8 cellular contexts compared by ENCODE assay signal in genomic region chr10:72692057-72692891, GRCh38. TPM values are rescaled to one million over a fixed set of nuclear protein-coding genes. Genes with fewer than 3 reads are reported as not detected.
DNase-seq lines count a peak whose midpoint lies in the region; ATAC-seq and TF ChIP-seq lines count a peak whose summit lies in the region.

MCU (plus strand) TSS chr10:72692143; CDS start chr10:72692152, 9 bp downstream.

- POLR2A ChIA-PET in CD4-positive, alpha-beta T cell (lab: Charles Lee) = interaction anchor here (0.6 to 1.5 kb wide), 19 partner anchors 8 to 1894 kb away, joined by 3 to 13 read pairs (median 3); partner anchors contain the start of genes DNAJB12, DNAJC9, MICU1 and NUDT13
- POLR2A ChIA-PET in Panc1 (lab: Charles Lee) = interaction anchor here (0.6 to 0.9 kb wide), 4 partner anchors 10 to 570 kb away, joined by 3 to 13 read pairs (median 4); no protein-coding TSS in a partner anchor

- in situ Hi-C loops in Panc1 (cut with HindIII; ENCODE audit: low pct_unique_long_range_greater_than_20kb, low sequenced_read_pairs) = no loop called here

- no peaks in the 10 kb centered on the region for H3K27me3 Mint-ChIP-seq in CD4-positive, alpha-beta T cell
- H3K27me3 Mint-ChIP-seq in activated T-helper 2 cell treated with anti-CD3 and anti-CD28 coated beads, Interferon-gamma antibody, Interleukin-2, Interleukin-4, amounts not matched to agents 10 μg/mL and 5 μg/mL and 100 μg/mL, durations not matched to agents 14 hours and 24 hours and 36 hours (ENCODE audit: low read depth) = peaks cover 5% of the 10 kb centered on the region
- H3K27me3 Mint-ChIP-seq in nephron (ENCODE audit: low read depth) = no peaks in the 10 kb centered on the region

- H3K4me3 ChIP-seq in Panc1 (ENCODE audit: low read depth in 2 of 2, low read length in 2 of 2) (peak within 1 kb of the TSS; percentile 75 to 77), fibroblast of the aortic adventitia (ENCODE audit: low read depth, low read length) (peak within 1 kb of the TSS; percentile 90)

- peaks cover 18% of the 10 kb centered on the region for H3K4me1 ChIP-seq in Panc1 (ENCODE audit: control insufficient read depth, insufficient read depth, low read length)

- peak within 1 kb of the TSS; percentile 91 for H3K4me3 Mint-ChIP-seq in CD4-positive, alpha-beta T cell
- peak within 1 kb of the TSS; percentile 84 for H3K4me3 Mint-ChIP-seq in activated T-helper 2 cell treated with anti-CD3 and anti-CD28 coated beads, Interferon-gamma antibody, Interleukin-2, Interleukin-4, amounts not matched to agents 10 μg/mL and 5 μg/mL and 100 μg/mL, durations not matched to agents 14 hours and 24 hours and 36 hours (ENCODE audit: low read depth)
- H3K4me3 Mint-ChIP-seq in nephron = peak within 1 kb of the TSS; percentile 85 to 95 (median 91)

- no peak for TF ChIP-seq CTCF in CD4-positive, alpha-beta T cell (IDR thresholded peaks at IDR 0.05)
- TF ChIP-seq CTCF in Panc1 (IDR thresholded peaks at IDR 0.05) (no peak), fibroblast of the aortic adventitia (IDR thresholded peaks at IDR 0.05; ENCODE audit: insufficient read depth, low read length) (peak; percentile 3), nephron (IDR thresholded peaks at IDR 0.05; ENCODE audit: unreplicated experiment in 3 of 3) (no peak)

- CTCF ChIA-PET in CD4-positive, alpha-beta T cell (lab: Charles Lee) = interaction anchor here (1.0 to 1.3 kb wide), 3 partner anchors 67 to 644 kb away, joined by 3 to 7 read pairs (median 5); partner anchors contain the start of gene MICU1
- CTCF ChIA-PET in Panc1 (lab: Charles Lee) = interaction anchor here (1.0 to 1.7 kb wide), 2 partner anchors 142 to 318 kb away, joined by 4 to 14 read pairs; no protein-coding TSS in a partner anchor

- DNase-seq in CD4-positive, alpha-beta T cell = peak; percentile 86 to 93 (median 90)
- no peak for DNase-seq in Panc1 (ENCODE audit: low read depth, low spot score)
- peak; percentile 88 for DNase-seq in activated T-helper 2 cell treated with anti-CD3 and anti-CD28 coated beads, Interferon-gamma antibody, Interleukin-2, Interleukin-4, amounts not matched to agents 10 μg/mL and 5 μg/mL and 100 μg/mL, durations not matched to agents 14 hours and 24 hours and 36 hours (ENCODE audit: low spot score)
- DNase-seq in fibroblast of the aortic adventitia (ENCODE audit: low read depth) = peak; percentile 92
- peak; percentile 92 for DNase-seq in stimulated activated naive CD4-positive, alpha-beta T cell treated with Interleukin-2 at 50 U/mL for 16 hours (lab: John Stamatoyannopoulos, UW)

- intact Hi-C loops in CD4-positive, alpha-beta T cell (cut with DNase I, micrococcal nuclease) = loop anchor here (2.0 to 10.0 kb wide), 8 partner anchors 65 to 837 kb away; partner anchors contain the start of genes ECD (in 1 of the 2), FAM149B1 (in 1 of the 2), MICU1 (in 1 of the 2) and MRPS16 (in 1 of the 2)
- intact Hi-C loops in Panc1 (cut with micrococcal nuclease; ENCODE audit: unreplicated experiment) = no loop called here
- intact Hi-C loops in activated T-helper 2 cell treated with anti-CD3 and anti-CD28 coated beads, Interferon-gamma antibody, Interleukin-2, Interleukin-4, amounts not matched to agents 10 μg/mL and 5 μg/mL and 100 μg/mL, durations not matched to agents 14 hours and 24 hours and 36 hours (cut with micrococcal nuclease) = loop anchor here (2.0 to 10.0 kb wide), 3 partner anchors 67 to 330 kb away; no protein-coding TSS in a partner anchor

- H3K9me3 ChIP-seq in CD4-positive, alpha-beta T cell (ENCODE audit: control insufficient read depth, low read length) = no peaks in the 10 kb centered on the region
- no peaks in the 10 kb centered on the region for H3K9me3 ChIP-seq in Panc1 (ENCODE audit: control insufficient read depth, insufficient read depth, low read depth, low read length)

- ATAC-seq in CD4-positive, alpha-beta T cell (ENCODE audit: poor library complexity) = peak; percentile 96
- ATAC-seq in GM19438 (IDR thresholded peaks at IDR 0.05; ENCODE audit: low read depth, unreplicated experiment) (peak; percentile 89), HG03558 (IDR thresholded peaks at IDR 0.05; ENCODE audit: extremely low read depth, unreplicated experiment) (peak; percentile 84), Panc1 (peak; percentile 99)

- no TSS peak for BruUV-seq in Panc1 (replicated peaks; lab: Mats Ljungman, UMichigan)

- no peaks in the 10 kb centered on the region for H3K27me3 ChIP-seq in CD4-positive, alpha-beta T cell (ENCODE audit: control insufficient read depth, insufficient read depth, low read length)
- no peaks in the 10 kb centered on the region for H3K27me3 ChIP-seq in Panc1 (ENCODE audit: control insufficient read depth, insufficient read depth, low read length)

- peaks cover 43% of the 10 kb centered on the region for H3K4me1 Mint-ChIP-seq in CD4-positive, alpha-beta T cell (ENCODE audit: low read depth)
- H3K4me1 Mint-ChIP-seq in activated T-helper 2 cell treated with anti-CD3 and anti-CD28 coated beads, Interferon-gamma antibody, Interleukin-2, Interleukin-4, amounts not matched to agents 10 μg/mL and 5 μg/mL and 100 μg/mL, durations not matched to agents 14 hours and 24 hours and 36 hours (ENCODE audit: low read depth) = peaks cover 27% of the 10 kb centered on the region
- peaks cover 64% of the 10 kb centered on the region for H3K4me1 Mint-ChIP-seq in nephron

- H3K36me3 Mint-ChIP-seq in CD4-positive, alpha-beta T cell (ENCODE audit: low read depth) = no peaks in the 10 kb centered on the region
- no peaks in the 10 kb centered on the region for H3K36me3 Mint-ChIP-seq in activated T-helper 2 cell treated with anti-CD3 and anti-CD28 coated beads, Interferon-gamma antibody, Interleukin-2, Interleukin-4, amounts not matched to agents 10 μg/mL and 5 μg/mL and 100 μg/mL, durations not matched to agents 14 hours and 24 hours and 36 hours (ENCODE audit: low read depth)
- no peaks in the 10 kb centered on the region for H3K36me3 Mint-ChIP-seq in nephron (ENCODE audit: low read depth)

- peak within 1 kb of the TSS; percentile 24 for H3K27ac ChIP-seq in CD4-positive, alpha-beta T cell (ENCODE audit: low read depth, low read length)
- H3K27ac ChIP-seq in Panc1 (ENCODE audit: low read length) = peak within 1 kb of the TSS; percentile 73

- no peaks in the 10 kb centered on the region; the same call in 1 of the 2 replicates for H3K36me3 ChIP-seq in Panc1 (ENCODE audit: control insufficient read depth, insufficient read depth, low read length)

- H3K27ac Mint-ChIP-seq in CD4-positive, alpha-beta T cell = peak within 1 kb of the TSS; percentile 41
- peak within 1 kb of the TSS; percentile 1 for H3K27ac Mint-ChIP-seq in activated T-helper 2 cell treated with anti-CD3 and anti-CD28 coated beads, Interferon-gamma antibody, Interleukin-2, Interleukin-4, amounts not matched to agents 10 μg/mL and 5 μg/mL and 100 μg/mL, durations not matched to agents 14 hours and 24 hours and 36 hours
- peak within 1 kb of the TSS; percentile 45 to 78 (median 58) for H3K27ac Mint-ChIP-seq in nephron

- no peaks in the 10 kb centered on the region for H3K9me3 Mint-ChIP-seq in CD4-positive, alpha-beta T cell
- H3K9me3 Mint-ChIP-seq in activated T-helper 2 cell treated with anti-CD3 and anti-CD28 coated beads, Interferon-gamma antibody, Interleukin-2, Interleukin-4, amounts not matched to agents 10 μg/mL and 5 μg/mL and 100 μg/mL, durations not matched to agents 14 hours and 24 hours and 36 hours = no peaks in the 10 kb centered on the region
- H3K9me3 Mint-ChIP-seq in nephron = no peaks in the 10 kb centered on the region

RNA-seq across cellular contexts. Expression of gene MCU, which starts in this region (rescaled TPM):
- 10 to 100 TPM; 10.3 to 12.0 TPM for total RNA-seq in CD4-positive, alpha-beta T cell
- total RNA-seq in Panc1 (2021; ENCODE audit: unreplicated experiment) (31.6 TPM), fibroblast of the aortic adventitia (ENCODE audit: low replicate concordance) (27.0 and 32.5 TPM in 2 replicates)
- polyA plus RNA-seq in Panc1 (2012; ENCODE audit: insufficient read length) = 18.8 TPM
- 11.6 and 13.2 TPM in 2 replicates for total RNA-seq in activated T-helper 2 cell treated with anti-CD3 and anti-CD28 coated beads, Interferon-gamma antibody, Interleukin-2, Interleukin-4, amounts not matched to agents 10 μg/mL and 5 μg/mL and 100 μg/mL, durations not matched to agents 14 hours and 24 hours and 36 hours

Comparison
In these comparisons a context has a peak if more than half of its experiments do, and no peak if none do; other contexts are left out.
1. H3K27ac Mint-ChIP-seq: peak in every context shown above with its lines; median percentile 58 in nephron; 41 in CD4-positive, alpha-beta T cell; 1 in activated T-helper 2 cell treated with anti-CD3 and anti-CD28 coated beads, Interferon-gamma antibody, Interleukin-2, Interleukin-4, amounts not matched to agents 10 μg/mL and 5 μg/mL and 100 μg/mL, durations not matched to agents 14 hours and 24 hours and 36 hours.